ENCODE assay signal across 8 cellular contexts in the genomic region with DNA sequence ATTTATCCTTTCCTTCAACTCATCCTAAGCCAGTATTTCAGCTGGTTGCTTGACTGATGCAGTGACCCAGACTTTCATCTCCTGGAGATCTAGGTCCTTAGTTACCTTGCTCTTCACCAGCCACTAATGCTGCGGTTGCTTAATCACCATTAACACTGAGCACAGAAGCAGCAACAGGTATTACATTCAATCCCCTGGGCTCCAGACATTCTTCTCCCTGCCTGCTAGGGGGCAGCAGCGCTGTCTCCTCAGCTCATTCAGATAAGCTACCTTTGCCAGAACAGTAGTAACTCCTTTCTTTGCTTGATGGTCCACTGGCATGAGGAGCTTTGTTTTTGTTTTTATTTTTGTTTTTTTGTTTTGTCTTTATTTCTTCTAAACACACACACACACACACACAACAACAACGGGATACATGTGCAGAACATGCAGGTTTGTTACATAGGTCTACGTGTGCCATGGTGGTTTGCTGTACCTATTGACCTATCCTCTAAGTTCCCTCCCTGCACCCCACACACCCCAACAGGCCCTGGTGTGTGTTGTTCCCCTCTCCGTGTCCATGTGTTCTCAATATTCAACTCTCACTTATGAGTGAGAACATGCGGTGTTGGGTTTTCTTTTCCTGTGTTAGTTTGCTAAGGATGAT.
A peak's percentile ranks its signal among the peaks of the same experiment; 100 is the strongest.
DNase-seq lines count a peak whose midpoint lies in the region; ATAC-seq and TF ChIP-seq lines count a peak whose summit lies in the region.

No MANE protein-coding gene starts in this region.

- 86% methylated on average over 6 of the region's 6 CpGs for WGBS in esophagus muscularis mucosa

- intact Hi-C loops in activated naive CD4-positive, alpha-beta T cell treated with anti-CD3 and anti-CD28 coated beads for 36 hours (cut with micrococcal nuclease): loop anchor here (1.0 to 2.0 kb wide), 2 partner anchors 537 to 715 kb away; no protein-coding TSS in a partner anchor
- intact Hi-C loops in dorsolateral prefrontal cortex (cut with DNase I) (no loop called here), esophagus muscularis mucosa (cut with DNase I) (no loop called here)

- DNase-seq in activated naive CD4-positive, alpha-beta T cell treated with anti-CD3 and anti-CD28 coated beads for 36 hours: peak; percentile 18
- DNase-seq in activated naive CD4-positive, alpha-beta T cell treated with Interleukin-2 at 50 U/mL for 16 hours: no peak
- peak; percentile 9 for DNase-seq in NCI-H2196 treated with DMSO at 0.1 percent for 48 hours (lab: John Stamatoyannopoulos, UW; ENCODE audit: unreplicated experiment)
- DNase-seq in dorsolateral prefrontal cortex: no peak
- no peak for DNase-seq in stimulated activated effector memory CD8-positive, alpha-beta T cell treated with anti-CD3 and anti-CD28 coated beads, Interleukin-12 subunit alpha, Interleukin-12 subunit beta, amount 100 ng/mL, for 72 hours (ENCODE audit: low spot score in 2 of 2)
- no peak for DNase-seq in esophagus muscularis mucosa (ENCODE audit: extremely low spot score)
- DNase-seq in NK-92 treated with Interleukin-12 subunit alpha and Interleukin-12 subunit beta, amount 100 ng/mL, for 24 hours (lab: John Stamatoyannopoulos, UW): no peak

- ATAC-seq in stimulated activated effector memory CD8-positive, alpha-beta T cell treated with anti-CD3 and anti-CD28 coated beads, Interleukin-12 subunit alpha, Interleukin-12 subunit beta, amount 100 ng/mL, for 72 hours: peak; percentile 28
- no peak for ATAC-seq in GM21528 (IDR thresholded peaks at IDR 0.05; ENCODE audit: low FRiP score, unreplicated experiment)

- peaks cover 0 to 3% (median 0%) of the 10 kb centered on the region in 4 donors for H3K9me3 ChIP-seq in esophagus muscularis mucosa

- peaks cover 9% of the 10 kb centered on the region for H3K9me3 Mint-ChIP-seq in activated naive CD4-positive, alpha-beta T cell treated with anti-CD3 and anti-CD28 coated beads for 36 hours
- H3K9me3 Mint-ChIP-seq in stimulated activated effector memory CD8-positive, alpha-beta T cell treated with anti-CD3 and anti-CD28 coated beads, Interleukin-12 subunit alpha, Interleukin-12 subunit beta, amount 100 ng/mL, for 72 hours: peaks cover 9% of the 10 kb centered on the region

- no peak for TF ChIP-seq EP300 in esophagus muscularis mucosa (IDR thresholded peaks at IDR 0.05)

- no peak for TF ChIP-seq POLR2A in esophagus muscularis mucosa (IDR thresholded peaks at IDR 0.05; ENCODE audit: low read depth)

- TF ChIP-seq CTCF in dorsolateral prefrontal cortex (IDR thresholded peaks at IDR 0.05 in 54 of 56, conservative IDR thresholded peaks at IDR 0.05 in 2 of 56; ENCODE audit: low read depth in 1 of 56, partially characterized antibody in 56 of 56) (peak in 38 of 56 donors; percentile 13 to 59 (median 36)), esophagus muscularis mucosa (IDR thresholded peaks at IDR 0.05) (peak in 1 of 3 experiments; percentile 44)

- no peaks in the 10 kb centered on the region for H3K36me3 Mint-ChIP-seq in activated naive CD4-positive, alpha-beta T cell treated with anti-CD3 and anti-CD28 coated beads for 36 hours (ENCODE audit: low read depth)
- no peaks in the 10 kb centered on the region for H3K36me3 Mint-ChIP-seq in stimulated activated effector memory CD8-positive, alpha-beta T cell treated with anti-CD3 and anti-CD28 coated beads, Interleukin-12 subunit alpha, Interleukin-12 subunit beta, amount 100 ng/mL, for 72 hours

- CTCF ChIA-PET in activated naive CD4-positive, alpha-beta T cell treated with anti-CD3 and anti-CD28 coated beads for 36 hours (lab: Charles Lee): interaction anchor here (0.6 to 1.0 kb wide), 2 partner anchors 17 to 169 kb away, joined by 3 read pairs; no protein-coding TSS in a partner anchor

- H3K27me3 ChIP-seq in dorsolateral prefrontal cortex (no peaks in the 10 kb centered on the region), esophagus muscularis mucosa (no peaks in the 10 kb centered on the region)

- no peaks in the 10 kb centered on the region for H3K4me1 ChIP-seq in esophagus muscularis mucosa

- H3K4me3 Mint-ChIP-seq in activated naive CD4-positive, alpha-beta T cell treated with anti-CD3 and anti-CD28 coated beads for 36 hours: no peak overlapping the region
- H3K4me3 Mint-ChIP-seq in stimulated activated effector memory CD8-positive, alpha-beta T cell treated with anti-CD3 and anti-CD28 coated beads, Interleukin-12 subunit alpha, Interleukin-12 subunit beta, amount 100 ng/mL, for 72 hours: no peak overlapping the region

- H3K4me3 ChIP-seq in dorsolateral prefrontal cortex: no peak overlapping the region
- no peak overlapping the region for H3K4me3 ChIP-seq in esophagus muscularis mucosa

- no peaks in the 10 kb centered on the region for H3K4me1 Mint-ChIP-seq in activated naive CD4-positive, alpha-beta T cell treated with anti-CD3 and anti-CD28 coated beads for 36 hours (ENCODE audit: low read depth)
- no peaks in the 10 kb centered on the region for H3K4me1 Mint-ChIP-seq in stimulated activated effector memory CD8-positive, alpha-beta T cell treated with anti-CD3 and anti-CD28 coated beads, Interleukin-12 subunit alpha, Interleukin-12 subunit beta, amount 100 ng/mL, for 72 hours

- H3K27ac Mint-ChIP-seq in activated naive CD4-positive, alpha-beta T cell treated with anti-CD3 and anti-CD28 coated beads for 36 hours: no peak overlapping the region
- no peak overlapping the region for H3K27ac Mint-ChIP-seq in stimulated activated effector memory CD8-positive, alpha-beta T cell treated with anti-CD3 and anti-CD28 coated beads, Interleukin-12 subunit alpha, Interleukin-12 subunit beta, amount 100 ng/mL, for 72 hours

- no peaks in the 10 kb centered on the region for H3K36me3 ChIP-seq in esophagus muscularis mucosa

- H3K27me3 Mint-ChIP-seq in activated naive CD4-positive, alpha-beta T cell treated with anti-CD3 and anti-CD28 coated beads for 36 hours (ENCODE audit: low read depth): no peaks in the 10 kb centered on the region

- H3K27ac ChIP-seq in dorsolateral prefrontal cortex (no peak overlapping the region), esophagus muscularis mucosa (replicated peaks in 1 of 4) (no peak overlapping the region)

Comparison
In these comparisons a context has a peak if more than half of its experiments do, and no peak if none do; other contexts are left out.
1. DNase-seq: peak in activated naive CD4-positive, alpha-beta T cell treated with anti-CD3 and anti-CD28 coated beads for 36 hours (single experiment) and NCI-H2196 treated with DMSO at 0.1 percent for 48 hours (single experiment); none in activated naive CD4-positive, alpha-beta T cell treated with Interleukin-2 at 50 U/mL for 16 hours (single experiment), dorsolateral prefrontal cortex (0 of 10), stimulated activated effector memory CD8-positive, alpha-beta T cell treated with anti-CD3 and anti-CD28 coated beads, Interleukin-12 subunit alpha, Interleukin-12 subunit beta, amount 100 ng/mL, for 72 hours (0 of 2), esophagus muscularis mucosa (single experiment) and NK-92 treated with Interleukin-12 subunit alpha and Interleukin-12 subunit beta, amount 100 ng/mL, for 24 hours (single experiment).